Comparison of ENCODE assay signal across 8 cellular contexts in genomic region chr6:32895006-32895345, GRCh38. TPM values are rescaled to one million over a fixed set of nuclear protein-coding genes. Genes with fewer than 3 reads are reported as not detected.
DNase-seq lines count a peak whose midpoint lies in the region; ATAC-seq and TF ChIP-seq lines count a peak whose summit lies in the region.

No MANE protein-coding gene starts in this region.

- intact Hi-C loops in head of caudate nucleus (cut with DNase I): no loop called here

- peaks cover 47% of the 10 kb centered on the region for H3K4me1 ChIP-seq in Loucy (ENCODE audit: insufficient read depth, low read length, poor library complexity, severe bottlenecking)

- H3K27me3 ChIP-seq in Loucy (ENCODE audit: insufficient read depth, low read length, poor library complexity, severe bottlenecking) (no peaks in the 10 kb centered on the region), neural cell (ENCODE audit: insufficient read depth, low read depth, low read length) (no peaks in the 10 kb centered on the region)

- H3K79me2 ChIP-seq in Loucy (ENCODE audit: insufficient read depth, low read length) (peaks cover 64% of the 10 kb centered on the region), neural cell (replicated peaks; ENCODE audit: insufficient read depth, low read length) (peaks cover 33% of the 10 kb centered on the region)

- H3K9me2 ChIP-seq in Loucy (replicated peaks; ENCODE audit: low read depth, low read length): no peaks in the 10 kb centered on the region
- no peaks in the 10 kb centered on the region for H3K9me2 ChIP-seq in neural cell (ENCODE audit: insufficient read depth, low read length)

- H2AFZ ChIP-seq in Loucy (ENCODE audit: low read length) (peak overlapping the region; percentile 88), neural cell (ENCODE audit: low read depth, low read length) (peak overlapping the region; percentile 63)

- H3K9me3 ChIP-seq in Loucy (ENCODE audit: insufficient read depth, low read depth, low read length) (no peaks in the 10 kb centered on the region), neural cell (ENCODE audit: low read length) (no peaks in the 10 kb centered on the region)

- H3K4me3 ChIP-seq in Loucy (ENCODE audit: low read length, poor library complexity, severe bottlenecking) (peak overlapping the region; percentile 90), neural cell (ENCODE audit: low read length) (peak overlapping the region; percentile 71)

- H3K9ac ChIP-seq in Loucy (ENCODE audit: low read depth, low read length, poor library complexity, severe bottlenecking): peak overlapping the region; percentile 93
- H3K9ac ChIP-seq in neural cell (ENCODE audit: low read length): peak overlapping the region; percentile 84

- H3K36me3 ChIP-seq in Loucy (ENCODE audit: insufficient read depth, low read length): no peaks in the 10 kb centered on the region
- H3K36me3 ChIP-seq in neural cell (ENCODE audit: insufficient read depth, low read length): no peaks in the 10 kb centered on the region

- peak; percentile 0 for TF ChIP-seq RAD21 in neural cell (conservative IDR thresholded peaks at IDR 0.05)

- H3K4me2 ChIP-seq in Loucy (ENCODE audit: low read depth, low read length, poor library complexity, severe bottlenecking): peak overlapping the region; percentile 82
- H3K4me2 ChIP-seq in neural cell (ENCODE audit: low read length): peak overlapping the region; percentile 69

- H3K27ac Mint-ChIP-seq in endothelial cell (ENCODE audit: unreplicated experiment): no peak overlapping the region

- peaks cover 5% of the 10 kb centered on the region for H3K27me3 Mint-ChIP-seq in endothelial cell (ENCODE audit: unreplicated experiment)

- ATAC-seq in GM19467 (IDR thresholded peaks at IDR 0.05; ENCODE audit: unreplicated experiment) (peak; percentile 23), GM18870 (IDR thresholded peaks at IDR 0.05; ENCODE audit: unreplicated experiment) (no peak)

- H3F3A ChIP-seq in Loucy (ENCODE audit: low read depth): no peaks in the 10 kb centered on the region; the same call in 1 of the 2 replicates
- no peaks in the 10 kb centered on the region for H3F3A ChIP-seq in neural cell (ENCODE audit: insufficient read depth, low read length, poor library complexity, severe bottlenecking)

- H3K4me1 Mint-ChIP-seq in endothelial cell (ENCODE audit: unreplicated experiment): peaks cover 15% of the 10 kb centered on the region

- H3K4me3 Mint-ChIP-seq in endothelial cell (ENCODE audit: unreplicated experiment): peak overlapping the region; percentile 95

- no peaks in the 10 kb centered on the region for H3K9me3 Mint-ChIP-seq in endothelial cell (ENCODE audit: unreplicated experiment)

- H3K36me3 Mint-ChIP-seq in endothelial cell (ENCODE audit: low read depth, unreplicated experiment): no peaks in the 10 kb centered on the region

- H4K20me1 ChIP-seq in Loucy (ENCODE audit: insufficient read depth, low read length, poor library complexity, severe bottlenecking) (peaks cover 18% of the 10 kb centered on the region), neural cell (ENCODE audit: insufficient read depth) (no peaks in the 10 kb centered on the region)

- no peak for DNase-seq in endothelial cell (ENCODE audit: low spot score)
- DNase-seq in head of caudate nucleus: no peak
- DNase-seq in GM03348 (ENCODE audit: low spot score): no peak
- DNase-seq in HCEC 1CT: no peak

- no peak for TF ChIP-seq EP300 in neural cell (conservative IDR thresholded peaks at IDR 0.05; ENCODE audit: poor library complexity, severe bottlenecking)

- TF ChIP-seq CTCF in Loucy (conservative IDR thresholded peaks at IDR 0.05; ENCODE audit: low read length) (no peak), endothelial cell (IDR thresholded peaks at IDR 0.05; ENCODE audit: unreplicated experiment) (no peak), neural cell (IDR thresholded peaks at IDR 0.05; ENCODE audit: poor library complexity, severe bottlenecking) (peak; percentile 32)

- peak overlapping the region; percentile 89 for H3K27ac ChIP-seq in neural cell (ENCODE audit: low read length)

TF ChIP-seq in neural cell, 6 proteins besides CTCF, POLR2A, EP300 and RAD21:
- TF ChIP-seq POLR2AphosphoS5 (IDR thresholded peaks at IDR 0.05) (no peak), EZH2 (IDR thresholded peaks at IDR 0.05; ENCODE audit: borderline replicate concordance, insufficient read depth, low read length, poor library complexity, severe bottlenecking) (no peak), TAF1 (IDR thresholded peaks at IDR 0.05; ENCODE audit: low read depth) (no peak), REST (IDR thresholded peaks at IDR 0.05; ENCODE audit: borderline replicate concordance) (no peak), SMC3 (conservative IDR thresholded peaks at IDR 0.05; ENCODE audit: poor library complexity) (no peak), MXI1 (conservative IDR thresholded peaks at IDR 0.05; ENCODE audit: poor library complexity, severe bottlenecking) (no peak)
TF ChIP-seq in neural cell: peak in this region for 0.

RNA-seq across cellular contexts. Expression of gene PSMB9, which starts 41.0 kb away (rescaled TPM):
- not detected for total RNA-seq in endothelial cell (ENCODE audit: unreplicated experiment)
- not detected in 2 replicates for polyA plus RNA-seq in neural cell
- polyA minus RNA-seq in neural cell: not detected in 2 replicates

RNA-seq across cellular contexts. Expression of gene TAP1, which starts 41.5 kb away (rescaled TPM):
- total RNA-seq in endothelial cell (ENCODE audit: unreplicated experiment): 1.6 TPM
- not detected in 2 replicates for polyA plus RNA-seq in neural cell
- not detected in 2 replicates for polyA minus RNA-seq in neural cell

RNA-seq across cellular contexts. Expression of gene HLA-DMB, which starts 45.9 kb away (rescaled TPM):
- total RNA-seq in endothelial cell (ENCODE audit: unreplicated experiment): 1.3 TPM
- polyA plus RNA-seq in neural cell: 2.9 and 4.5 TPM in 2 replicates
- polyA minus RNA-seq in neural cell: 2.5 and 2.9 TPM in 2 replicates

RNA-seq across cellular contexts. Expression of gene PSMB8, which starts 51.1 kb away (rescaled TPM):
- 5.2 TPM for total RNA-seq in endothelial cell (ENCODE audit: unreplicated experiment)
- polyA plus RNA-seq in neural cell: 1.6 TPM in 1 of 2 replicates, not detected in the other
- polyA minus RNA-seq in neural cell: not detected in 2 replicates

RNA-seq across cellular contexts. Expression of gene TAP2, which starts 56.4 kb away (rescaled TPM):
- 9.2 TPM for total RNA-seq in endothelial cell (ENCODE audit: unreplicated experiment)
- polyA plus RNA-seq in neural cell: 1.2 and 2.3 TPM in 2 replicates
- 0.73 and 0.81 TPM in 2 replicates for polyA minus RNA-seq in neural cell
